1 cellular context compared by ENCODE assay signal in the genomic region with DNA sequence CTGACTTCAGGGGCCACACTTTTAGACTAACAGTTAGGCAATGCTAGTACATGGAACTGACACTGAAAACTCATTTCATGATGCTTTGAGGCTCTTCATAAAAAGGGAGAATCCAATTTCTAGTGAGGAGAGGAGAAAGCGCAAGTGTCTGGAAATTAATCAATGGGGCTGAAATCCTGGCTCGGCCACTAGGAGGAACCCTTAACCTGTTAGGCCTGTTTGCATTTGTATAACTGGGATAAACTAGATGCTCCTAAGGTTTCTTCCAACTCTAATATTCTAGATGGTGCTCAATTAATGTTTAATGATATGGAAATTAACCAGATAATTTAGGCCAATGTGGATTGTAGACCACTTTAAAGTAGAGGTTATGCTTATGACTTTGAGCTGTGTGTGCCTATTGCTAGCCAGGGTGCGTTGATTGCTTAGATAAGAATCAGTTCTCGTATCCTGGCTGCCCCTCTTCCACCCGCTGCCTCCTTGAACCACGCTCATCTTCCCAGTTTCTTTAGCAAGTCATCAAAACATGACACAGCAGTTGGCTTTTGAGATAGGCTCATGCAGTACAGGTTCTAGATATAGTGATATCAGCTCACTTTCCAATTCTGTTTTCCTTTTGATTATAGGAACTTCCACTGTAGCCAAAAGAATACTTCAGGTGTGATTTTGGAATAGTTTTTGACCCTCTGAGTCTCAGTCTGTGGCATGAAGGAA.
TF ChIP-seq lines count a peak whose summit lies in the region.

No MANE protein-coding gene starts in this region.

TF ChIP-seq in K562, 482 proteins besides CTCF, POLR2A, EP300 and RAD21 (continued from another document and continues in another):
- TF ChIP-seq ZNF23 (CRISPR knock-in tag; IDR thresholded peaks at IDR 0.05) (no peak), SLC30A9 (CRISPR knock-in tag; IDR thresholded peaks at IDR 0.05) (no peak), NCOR1 (IDR thresholded peaks at IDR 0.05) (no peak), FOXP1 (CRISPR knock-in tag; IDR thresholded peaks at IDR 0.05) (no peak), ZFX (CRISPR knock-in tag; IDR thresholded peaks at IDR 0.05) (no peak), ZNF217 (CRISPR knock-in tag; IDR thresholded peaks at IDR 0.05) (no peak), DMBX1 (CRISPR knock-in tag; IDR thresholded peaks at IDR 0.05; ENCODE audit: borderline replicate concordance) (no peak), ZNF316 (IDR thresholded peaks at IDR 0.05) (peak; percentile 79), PTRF (tag; IDR thresholded peaks at IDR 0.05) (no peak), PHB (CRISPR knock-in tag; IDR thresholded peaks at IDR 0.05) (no peak), KHSRP (IDR thresholded peaks at IDR 0.05) (no peak), TAF15 (IDR thresholded peaks at IDR 0.05; ENCODE audit: low read depth, low read length) (no peak), HNRNPUL1 (IDR thresholded peaks at IDR 0.05; ENCODE audit: low read length) (no peak), PPARD (CRISPR knock-in tag; IDR thresholded peaks at IDR 0.05) (no peak), PML (IDR thresholded peaks at IDR 0.05; ENCODE audit: low read length) (no peak), STAT5B (CRISPR knock-in tag; IDR thresholded peaks at IDR 0.05) (no peak), NFIC (IDR thresholded peaks at IDR 0.05) (no peak), KLF1 (tag; IDR thresholded peaks at IDR 0.05) (no peak), SMC3 (conservative IDR thresholded peaks at IDR 0.05; ENCODE audit: insufficient read depth, low read depth, low read length) (peak; percentile 38; the same call in 1 of the 2 replicates), GTF2A2 (tag; IDR thresholded peaks at IDR 0.05) (no peak), NR2C2 (CRISPR knock-in tag; IDR thresholded peaks at IDR 0.05) (no peak), NR2C2 (tag; IDR thresholded peaks at IDR 0.05) (0 out of 2 replicates have a peak, but pooled peaks have one; percentile 29), PYGO2 (tag; IDR thresholded peaks at IDR 0.05) (no peak), MAFG (tag; conservative IDR thresholded peaks at IDR 0.05) (peak; percentile 77), ILK (tag; IDR thresholded peaks at IDR 0.05; ENCODE audit: borderline replicate concordance, low read depth) (no peak), ETV6 (IDR thresholded peaks at IDR 0.05; ENCODE audit: borderline replicate concordance in 1 of 2, low read depth in 2 of 2, low read length in 1 of 2) (no peak), ETV6 (CRISPR knock-in tag; IDR thresholded peaks at IDR 0.05; ENCODE audit: borderline replicate concordance) (no peak), C11orf30 (IDR thresholded peaks at IDR 0.05; ENCODE audit: low read depth) (peak; percentile 74; the same call in 1 of the 2 replicates), RBM22 (IDR thresholded peaks at IDR 0.05; ENCODE audit: low read depth, low read length, poor library complexity, severe bottlenecking) (no peak), GABPB2 (CRISPR knock-in tag; conservative IDR thresholded peaks at IDR 0.05) (no peak), TAL1 (IDR thresholded peaks at IDR 0.05) (no peak), IFI16 (CRISPR knock-in tag; IDR thresholded peaks at IDR 0.05) (no peak), ZNF224 (CRISPR knock-in tag; IDR thresholded peaks at IDR 0.05) (no peak), KDM4B (IDR thresholded peaks at IDR 0.05; ENCODE audit: borderline replicate concordance in 2 of 2, low read depth in 1 of 2) (no peak), CSDE1 (IDR thresholded peaks at IDR 0.05) (no peak), NFRKB (IDR thresholded peaks at IDR 0.05; ENCODE audit: low read depth) (no peak), ESRRB (CRISPR knock-in tag; IDR thresholded peaks at IDR 0.05; ENCODE audit: borderline replicate concordance) (no peak), FUS (optimal IDR thresholded peaks at IDR 0.05; ENCODE audit: low read depth, low read length) (no peak), GATAD2A (IDR thresholded peaks at IDR 0.05) (no peak)
- TF ChIP-seq, protein P1, sequence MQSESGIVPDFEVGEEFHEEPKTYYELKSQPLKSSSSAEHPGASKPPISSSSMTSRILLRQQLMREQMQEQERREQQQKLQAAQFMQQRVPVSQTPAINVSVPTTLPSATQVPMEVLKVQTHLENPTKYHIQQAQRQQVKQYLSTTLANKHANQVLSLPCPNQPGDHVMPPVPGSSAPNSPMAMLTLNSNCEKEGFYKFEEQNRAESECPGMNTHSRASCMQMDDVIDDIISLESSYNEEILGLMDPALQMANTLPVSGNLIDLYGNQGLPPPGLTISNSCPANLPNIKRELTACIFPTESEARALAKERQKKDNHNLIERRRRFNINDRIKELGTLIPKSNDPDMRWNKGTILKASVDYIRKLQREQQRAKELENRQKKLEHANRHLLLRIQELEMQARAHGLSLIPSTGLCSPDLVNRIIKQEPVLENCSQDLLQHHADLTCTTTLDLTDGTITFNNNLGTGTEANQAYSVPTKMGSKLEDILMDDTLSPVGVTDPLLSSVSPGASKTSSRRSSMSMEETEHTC (IDR thresholded peaks at IDR 0.05), result no peak
- TF ChIP-seq, protein P2, sequence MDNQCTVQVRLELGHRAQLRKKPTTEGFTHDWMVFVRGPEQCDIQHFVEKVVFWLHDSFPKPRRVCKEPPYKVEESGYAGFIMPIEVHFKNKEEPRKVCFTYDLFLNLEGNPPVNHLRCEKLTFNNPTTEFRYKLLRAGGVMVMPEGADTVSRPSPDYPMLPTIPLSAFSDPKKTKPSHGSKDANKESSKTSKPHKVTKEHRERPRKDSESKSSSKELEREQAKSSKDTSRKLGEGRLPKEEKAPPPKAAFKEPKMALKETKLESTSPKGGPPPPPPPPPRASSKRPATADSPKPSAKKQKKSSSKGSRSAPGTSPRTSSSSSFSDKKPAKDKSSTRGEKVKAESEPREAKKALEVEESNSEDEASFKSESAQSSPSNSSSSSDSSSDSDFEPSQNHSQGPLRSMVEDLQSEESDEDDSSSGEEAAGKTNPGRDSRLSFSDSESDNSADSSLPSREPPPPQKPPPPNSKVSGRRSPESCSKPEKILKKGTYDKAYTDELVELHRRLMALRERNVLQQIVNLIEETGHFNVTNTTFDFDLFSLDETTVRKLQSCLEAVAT (IDR thresholded peaks at IDR 0.05), result no peak
- TF ChIP-seq, protein P3, sequence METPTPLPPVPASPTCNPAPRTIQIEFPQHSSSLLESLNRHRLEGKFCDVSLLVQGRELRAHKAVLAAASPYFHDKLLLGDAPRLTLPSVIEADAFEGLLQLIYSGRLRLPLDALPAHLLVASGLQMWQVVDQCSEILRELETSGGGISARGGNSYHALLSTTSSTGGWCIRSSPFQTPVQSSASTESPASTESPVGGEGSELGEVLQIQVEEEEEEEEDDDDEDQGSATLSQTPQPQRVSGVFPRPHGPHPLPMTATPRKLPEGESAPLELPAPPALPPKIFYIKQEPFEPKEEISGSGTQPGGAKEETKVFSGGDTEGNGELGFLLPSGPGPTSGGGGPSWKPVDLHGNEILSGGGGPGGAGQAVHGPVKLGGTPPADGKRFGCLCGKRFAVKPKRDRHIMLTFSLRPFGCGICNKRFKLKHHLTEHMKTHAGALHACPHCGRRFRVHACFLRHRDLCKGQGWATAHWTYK (CRISPR knock-in tag; IDR thresholded peaks at IDR 0.05), result no peak
- TF ChIP-seq, protein P4, sequence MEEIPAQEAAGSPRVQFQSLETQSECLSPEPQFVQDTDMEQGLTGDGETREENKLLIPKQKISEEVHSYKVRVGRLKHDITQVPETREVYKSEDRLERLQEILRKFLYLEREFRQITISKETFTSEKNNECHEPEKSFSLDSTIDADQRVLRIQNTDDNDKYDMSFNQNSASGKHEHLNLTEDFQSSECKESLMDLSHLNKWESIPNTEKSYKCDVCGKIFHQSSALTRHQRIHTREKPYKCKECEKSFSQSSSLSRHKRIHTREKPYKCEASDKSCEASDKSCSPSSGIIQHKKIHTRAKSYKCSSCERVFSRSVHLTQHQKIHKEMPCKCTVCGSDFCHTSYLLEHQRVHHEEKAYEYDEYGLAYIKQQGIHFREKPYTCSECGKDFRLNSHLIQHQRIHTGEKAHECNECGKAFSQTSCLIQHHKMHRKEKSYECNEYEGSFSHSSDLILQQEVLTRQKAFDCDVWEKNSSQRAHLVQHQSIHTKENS (CRISPR knock-in tag; IDR thresholded peaks at IDR 0.05), result no peak
- TF ChIP-seq, protein P5, sequence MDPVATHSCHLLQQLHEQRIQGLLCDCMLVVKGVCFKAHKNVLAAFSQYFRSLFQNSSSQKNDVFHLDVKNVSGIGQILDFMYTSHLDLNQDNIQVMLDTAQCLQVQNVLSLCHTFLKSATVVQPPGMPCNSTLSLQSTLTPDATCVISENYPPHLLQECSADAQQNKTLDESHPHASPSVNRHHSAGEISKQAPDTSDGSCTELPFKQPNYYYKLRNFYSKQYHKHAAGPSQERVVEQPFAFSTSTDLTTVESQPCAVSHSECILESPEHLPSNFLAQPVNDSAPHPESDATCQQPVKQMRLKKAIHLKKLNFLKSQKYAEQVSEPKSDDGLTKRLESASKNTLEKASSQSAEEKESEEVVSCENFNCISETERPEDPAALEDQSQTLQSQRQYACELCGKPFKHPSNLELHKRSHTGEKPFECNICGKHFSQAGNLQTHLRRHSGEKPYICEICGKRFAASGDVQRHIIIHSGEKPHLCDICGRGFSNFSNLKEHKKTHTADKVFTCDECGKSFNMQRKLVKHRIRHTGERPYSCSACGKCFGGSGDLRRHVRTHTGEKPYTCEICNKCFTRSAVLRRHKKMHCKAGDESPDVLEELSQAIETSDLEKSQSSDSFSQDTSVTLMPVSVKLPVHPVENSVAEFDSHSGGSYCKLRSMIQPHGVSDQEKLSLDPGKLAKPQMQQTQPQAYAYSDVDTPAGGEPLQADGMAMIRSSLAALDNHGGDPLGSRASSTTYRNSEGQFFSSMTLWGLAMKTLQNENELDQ (CRISPR knock-in tag; IDR thresholded peaks at IDR 0.05; ENCODE audit: borderline replicate concordance), result no peak
- TF ChIP-seq, protein P6, sequence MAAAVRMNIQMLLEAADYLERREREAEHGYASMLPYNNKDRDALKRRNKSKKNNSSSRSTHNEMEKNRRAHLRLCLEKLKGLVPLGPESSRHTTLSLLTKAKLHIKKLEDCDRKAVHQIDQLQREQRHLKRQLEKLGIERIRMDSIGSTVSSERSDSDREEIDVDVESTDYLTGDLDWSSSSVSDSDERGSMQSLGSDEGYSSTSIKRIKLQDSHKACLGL (CRISPR knock-in tag; IDR thresholded peaks at IDR 0.05; ENCODE audit: borderline replicate concordance, poor library complexity, severe bottlenecking), result no peak
- TF ChIP-seq, protein P7, sequence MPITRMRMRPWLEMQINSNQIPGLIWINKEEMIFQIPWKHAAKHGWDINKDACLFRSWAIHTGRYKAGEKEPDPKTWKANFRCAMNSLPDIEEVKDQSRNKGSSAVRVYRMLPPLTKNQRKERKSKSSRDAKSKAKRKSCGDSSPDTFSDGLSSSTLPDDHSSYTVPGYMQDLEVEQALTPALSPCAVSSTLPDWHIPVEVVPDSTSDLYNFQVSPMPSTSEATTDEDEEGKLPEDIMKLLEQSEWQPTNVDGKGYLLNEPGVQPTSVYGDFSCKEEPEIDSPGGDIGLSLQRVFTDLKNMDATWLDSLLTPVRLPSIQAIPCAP (CRISPR knock-in tag; IDR thresholded peaks at IDR 0.05; ENCODE audit: borderline replicate concordance), result no peak
- TF ChIP-seq, protein P8, sequence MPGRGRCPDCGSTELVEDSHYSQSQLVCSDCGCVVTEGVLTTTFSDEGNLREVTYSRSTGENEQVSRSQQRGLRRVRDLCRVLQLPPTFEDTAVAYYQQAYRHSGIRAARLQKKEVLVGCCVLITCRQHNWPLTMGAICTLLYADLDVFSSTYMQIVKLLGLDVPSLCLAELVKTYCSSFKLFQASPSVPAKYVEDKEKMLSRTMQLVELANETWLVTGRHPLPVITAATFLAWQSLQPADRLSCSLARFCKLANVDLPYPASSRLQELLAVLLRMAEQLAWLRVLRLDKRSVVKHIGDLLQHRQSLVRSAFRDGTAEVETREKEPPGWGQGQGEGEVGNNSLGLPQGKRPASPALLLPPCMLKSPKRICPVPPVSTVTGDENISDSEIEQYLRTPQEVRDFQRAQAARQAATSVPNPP (IDR thresholded peaks at IDR 0.05; ENCODE audit: borderline replicate concordance, insufficient read depth, insufficient read length), result no peak
- TF ChIP-seq, protein P9, sequence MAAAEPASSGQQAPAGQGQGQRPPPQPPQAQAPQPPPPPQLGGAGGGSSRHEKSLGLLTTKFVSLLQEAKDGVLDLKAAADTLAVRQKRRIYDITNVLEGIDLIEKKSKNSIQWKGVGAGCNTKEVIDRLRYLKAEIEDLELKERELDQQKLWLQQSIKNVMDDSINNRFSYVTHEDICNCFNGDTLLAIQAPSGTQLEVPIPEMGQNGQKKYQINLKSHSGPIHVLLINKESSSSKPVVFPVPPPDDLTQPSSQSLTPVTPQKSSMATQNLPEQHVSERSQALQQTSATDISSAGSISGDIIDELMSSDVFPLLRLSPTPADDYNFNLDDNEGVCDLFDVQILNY (CRISPR knock-in tag; IDR thresholded peaks at IDR 0.05), result no peak
- TF ChIP-seq, protein P10, sequence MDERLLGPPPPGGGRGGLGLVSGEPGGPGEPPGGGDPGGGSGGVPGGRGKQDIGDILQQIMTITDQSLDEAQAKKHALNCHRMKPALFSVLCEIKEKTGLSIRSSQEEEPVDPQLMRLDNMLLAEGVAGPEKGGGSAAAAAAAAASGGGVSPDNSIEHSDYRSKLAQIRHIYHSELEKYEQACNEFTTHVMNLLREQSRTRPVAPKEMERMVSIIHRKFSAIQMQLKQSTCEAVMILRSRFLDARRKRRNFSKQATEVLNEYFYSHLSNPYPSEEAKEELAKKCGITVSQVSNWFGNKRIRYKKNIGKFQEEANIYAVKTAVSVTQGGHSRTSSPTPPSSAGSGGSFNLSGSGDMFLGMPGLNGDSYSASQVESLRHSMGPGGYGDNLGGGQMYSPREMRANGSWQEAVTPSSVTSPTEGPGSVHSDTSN (CRISPR knock-in tag; IDR thresholded peaks at IDR 0.05; ENCODE audit: low read depth), result no peak
- TF ChIP-seq, protein P10 (tag; conservative IDR thresholded peaks at IDR 0.05; ENCODE audit: low read depth), result peak; percentile 7; the same call in 1 of the 2 replicates
- TF ChIP-seq, protein P11, sequence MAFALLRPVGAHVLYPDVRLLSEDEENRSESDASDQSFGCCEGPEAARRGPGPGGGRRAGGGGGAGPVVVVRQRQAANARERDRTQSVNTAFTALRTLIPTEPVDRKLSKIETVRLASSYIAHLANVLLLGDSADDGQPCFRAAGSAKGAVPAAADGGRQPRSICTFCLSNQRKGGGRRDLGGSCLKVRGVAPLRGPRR (CRISPR knock-in tag; IDR thresholded peaks at IDR 0.05), result no peak
- TF ChIP-seq, protein P12, sequence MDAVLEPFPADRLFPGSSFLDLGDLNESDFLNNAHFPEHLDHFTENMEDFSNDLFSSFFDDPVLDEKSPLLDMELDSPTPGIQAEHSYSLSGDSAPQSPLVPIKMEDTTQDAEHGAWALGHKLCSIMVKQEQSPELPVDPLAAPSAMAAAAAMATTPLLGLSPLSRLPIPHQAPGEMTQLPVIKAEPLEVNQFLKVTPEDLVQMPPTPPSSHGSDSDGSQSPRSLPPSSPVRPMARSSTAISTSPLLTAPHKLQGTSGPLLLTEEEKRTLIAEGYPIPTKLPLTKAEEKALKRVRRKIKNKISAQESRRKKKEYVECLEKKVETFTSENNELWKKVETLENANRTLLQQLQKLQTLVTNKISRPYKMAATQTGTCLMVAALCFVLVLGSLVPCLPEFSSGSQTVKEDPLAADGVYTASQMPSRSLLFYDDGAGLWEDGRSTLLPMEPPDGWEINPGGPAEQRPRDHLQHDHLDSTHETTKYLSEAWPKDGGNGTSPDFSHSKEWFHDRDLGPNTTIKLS (IDR thresholded peaks at IDR 0.05; ENCODE audit: borderline replicate concordance, low read depth), result no peak
